In genomic region chr12:81369175-81369574, GRCh38 we compare ENCODE assay signal across 16 cellular contexts.
DNase-seq lines count a peak whose midpoint lies in the region; ATAC-seq and TF ChIP-seq lines count a peak whose summit lies in the region.
"Had no signal": no experiment of that assay in that cellular context is flagged by ENCODE, and none has a peak within 500 bp of the region (broad histone marks: within the 10 kb centered on the region; RNA-seq: fewer than 3 reads in every experiment).

No MANE protein-coding gene starts in this region.

- peak overlapping the region; percentile 8 for H3K27ac ChIP-seq in caudate nucleus (ENCODE audit: low read depth, low read length)
- H3K27ac ChIP-seq: BLaER1 treated with 17β-estradiol and CSF1 and Interleukin-3, amounts not matched to agents 10 nM and 100 nM had no signal

- ATAC-seq in GM18909 (IDR thresholded peaks at IDR 0.05; ENCODE audit: poor library complexity, unreplicated experiment) (no peak), omental fat pad (ENCODE audit: low FRiP score) (no peak)
- ATAC-seq: CD8-positive, alpha-beta T cell had no signal

- no peak for TF ChIP-seq CTCF in omental fat pad (IDR thresholded peaks at IDR 0.05)

- DNase-seq in Ammon's horn (ENCODE audit: low spot score) (peak; percentile 63), caudate nucleus (lab: John Stamatoyannopoulos, UW) (peak in 3 of 61 donors; percentile 2 to 8 (median 5)), medulla oblongata (ENCODE audit: extremely low spot score) (peak; percentile 38), renal cortical epithelial cell (ENCODE audit: low read depth) (peak; percentile 3), NCI-H748 treated with DMSO at 0.1 percent for 48 hours (lab: John Stamatoyannopoulos, UW) (no peak), NCI-H226 (no peak), omental fat pad (ENCODE audit: low spot score) (no peak)
- DNase-seq: 8988T; Calu3; CD8-positive, alpha-beta T cell; DMS 273 treated with DMSO at 0.1 percent for 48 hours; DMS53; GF-D8; H9 had no signal

Comparison
In these comparisons a context has a peak if more than half of its experiments do, and no peak if none do; other contexts are left out.
1. DNase-seq: peak in Ammon's horn (single experiment), medulla oblongata (single experiment) and renal cortical epithelial cell (single experiment); none in NCI-H748 treated with DMSO at 0.1 percent for 48 hours (single experiment), NCI-H226 (single experiment) and omental fat pad (single experiment).